In the genomic region with DNA sequence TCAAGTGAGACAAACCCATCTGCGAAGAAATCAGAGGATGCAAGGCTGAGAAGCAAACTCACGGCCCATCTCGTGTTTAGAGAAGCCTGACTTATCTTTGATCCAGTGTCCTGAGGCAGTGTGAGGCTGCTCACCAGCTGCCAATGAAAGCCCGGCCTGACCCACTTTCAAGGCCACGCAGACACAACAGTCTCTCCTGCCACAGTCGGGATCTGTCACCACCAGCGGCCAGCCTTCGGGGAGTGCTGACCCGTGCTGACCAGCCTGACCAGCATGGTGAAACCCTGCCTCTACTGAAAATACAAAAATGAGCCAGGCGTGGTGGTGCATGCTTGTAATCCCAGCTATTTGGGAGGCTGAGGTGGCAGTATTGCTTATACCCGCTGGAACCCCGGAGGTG, we compare ENCODE assay signal across 18 cellular contexts. TPM values are rescaled to one million over a fixed set of nuclear protein-coding genes. Genes with fewer than 3 reads are reported as not detected.
A peak's percentile ranks its signal among the peaks of the same experiment; 100 is the strongest.
DNase-seq lines count a peak whose midpoint lies in the region; ATAC-seq and TF ChIP-seq lines count a peak whose summit lies in the region.
"Had no signal": no experiment of that assay in that cellular context is flagged by ENCODE, and none has a peak within 500 bp of the region (broad histone marks: within the 10 kb centered on the region; RNA-seq: fewer than 3 reads in every experiment).

No MANE protein-coding gene starts in this region.

- H3K9me3 ChIP-seq in BLaER1 (peaks cover 6% of the 10 kb centered on the region), H9 (ENCODE audit: control insufficient read depth, low read depth, low read length) (no peaks in the 10 kb centered on the region), adrenal gland (replicated peaks in 1 of 3) (no peaks in the 10 kb centered on the region), neuronal stem cell (replicated peaks in 1 of 2; ENCODE audit: control insufficient read depth in 2 of 2, insufficient read depth in 1 of 2, low read depth in 1 of 2, low read length in 2 of 2) (no peaks in the 10 kb centered on the region), PC-3 (ENCODE audit: low read length) (no peaks in the 10 kb centered on the region)
- H3K9me3 ChIP-seq: MG63 had no signal

- H3K9me3 Mint-ChIP-seq in H9: no peaks in the 10 kb centered on the region
- H3K9me3 Mint-ChIP-seq in activated CD4-positive, alpha-beta memory T cell treated with anti-CD3 and anti-CD28 coated beads for 36 hours: no peaks in the 10 kb centered on the region

- H4K20me1 ChIP-seq in BLaER1: no peaks in the 10 kb centered on the region
- no peaks in the 10 kb centered on the region for H4K20me1 ChIP-seq in H9 (ENCODE audit: control insufficient read depth, insufficient read depth, insufficient read length)
- H4K20me1 ChIP-seq in PC-3 (ENCODE audit: low read length): no peaks in the 10 kb centered on the region

- H3K4ac ChIP-seq in H9 (ENCODE audit: low read depth, low read length) (no peak overlapping the region), neuronal stem cell (ENCODE audit: low read length) (no peak overlapping the region)

- no peaks in the 10 kb centered on the region for H3K23me2 ChIP-seq in H9 (ENCODE audit: insufficient read length, low read depth, low read length, poor library complexity, severe bottlenecking)

- no peaks in the 10 kb centered on the region for H3K36me3 Mint-ChIP-seq in H9 (ENCODE audit: insufficient read depth in 1 of 3, low read depth in 3 of 3)
- H3K36me3 Mint-ChIP-seq in activated CD4-positive, alpha-beta memory T cell treated with anti-CD3 and anti-CD28 coated beads for 36 hours: no peaks in the 10 kb centered on the region
- H3K36me3 Mint-ChIP-seq: CD14-positive monocyte had no signal

- no peak overlapping the region for H2BK20ac ChIP-seq in H9 (ENCODE audit: low read depth, low read length, poor library complexity, severe bottlenecking)

- H3K4me2 ChIP-seq in BLaER1 (peak overlapping the region; percentile 96), H9 (ENCODE audit: insufficient read depth, insufficient read length, low read length) (no peak overlapping the region), neuronal stem cell (ENCODE audit: insufficient read depth, low read length, poor library complexity, severe bottlenecking) (no peak overlapping the region), PC-3 (ENCODE audit: low read length) (no peak overlapping the region)

- H4K8ac ChIP-seq in H9 (replicated peaks; ENCODE audit: insufficient read length, low read depth, low read length) (no peak overlapping the region), neuronal stem cell (ENCODE audit: low read depth, low read length) (no peak overlapping the region)

- H3K9me2 ChIP-seq in PC-3 (replicated peaks; ENCODE audit: low read length): no peaks in the 10 kb centered on the region

- intact Hi-C loops in adrenal gland (cut with DNase I) (no loop called here), PC-3 (cut with micrococcal nuclease) (no loop called here)
- intact Hi-C loops in activated CD4-positive, alpha-beta memory T cell treated with anti-CD3 and anti-CD28 coated beads for 36 hours (cut with micrococcal nuclease): no loop called here

- no peak overlapping the region for H3K56ac ChIP-seq in H9 (ENCODE audit: insufficient read length, low read depth, low read length)

- H2AFZ ChIP-seq in H9 (ENCODE audit: low read length): no peak overlapping the region
- no peak overlapping the region for H2AFZ ChIP-seq in neuronal stem cell (ENCODE audit: low read length)
- H2AFZ ChIP-seq in PC-3 (ENCODE audit: low read length): no peak overlapping the region
- H2AFZ ChIP-seq: GM23248 had no signal

- H3K9ac ChIP-seq in BLaER1 (peak overlapping the region; percentile 32; the same call in 1 of the 2 replicates), H9 (ENCODE audit: extremely low read depth, insufficient read length, low read length) (no peak overlapping the region), neuronal stem cell (ENCODE audit: low read depth, low read length, poor library complexity) (no peak overlapping the region), PC-3 (ENCODE audit: low read length) (no peak overlapping the region)
- H3K9ac ChIP-seq: GM23248 had no signal

- H3K27ac ChIP-seq in BLaER1: 0 out of 2 replicates have a peak overlapping the region, but pooled peaks have one; percentile 28
- no peak overlapping the region for H3K27ac ChIP-seq in H9 (ENCODE audit: insufficient read length, low read depth, low read length)
- no peak overlapping the region for H3K27ac ChIP-seq in adrenal gland
- no peak overlapping the region for H3K27ac ChIP-seq in neuronal stem cell (replicated peaks; ENCODE audit: low read length)
- no peak overlapping the region for H3K27ac ChIP-seq in PC-3 (ENCODE audit: low read length)
- H3K27ac ChIP-seq: GM23248 had no signal

- H3K4me3 Mint-ChIP-seq in H9: no peak overlapping the region
- no peak overlapping the region for H3K4me3 Mint-ChIP-seq in activated CD4-positive, alpha-beta memory T cell treated with anti-CD3 and anti-CD28 coated beads for 36 hours
- H3K4me3 Mint-ChIP-seq: CD14-positive monocyte had no signal

- H2BK5ac ChIP-seq in H9 (ENCODE audit: insufficient read length, low read length) (no peak overlapping the region), neuronal stem cell (ENCODE audit: low read length) (no peak overlapping the region)

- H3K79me1 ChIP-seq in H9 (ENCODE audit: insufficient read depth, low read depth, low read length, poor library complexity, severe bottlenecking) (no peaks in the 10 kb centered on the region), neuronal stem cell (ENCODE audit: low read depth, low read length) (no peaks in the 10 kb centered on the region)

- DNase-seq in H9 (no peak), adrenal gland (peak in 6 of 7 donors; percentile 58 to 87 (median 70)), neuronal stem cell (ENCODE audit: low spot score) (no peak), OCI-M1 (lab: John Stamatoyannopoulos, UW) (no peak), PC-3 (no peak)
- no peak for DNase-seq in activated CD4-positive, alpha-beta memory T cell treated with anti-CD3 and anti-CD28 coated beads for 36 hours
- DNase-seq: GM23248, MG63, NCI-H1417 treated with DMSO at 0.1 percent for 48 hours, NCI-H187, NCI-H2107, NCI-H446 treated with DMSO at 0.1 percent for 48 hours, NCI-H526 treated with DMSO at 0.1 percent for 48 hours, RPMI8226, SHP77 treated with DMSO at 0.1 percent for 48 hours had no signal

- H2BK120ac ChIP-seq in H9 (ENCODE audit: low read depth, low read length, poor library complexity, severe bottlenecking) (no peak overlapping the region), neuronal stem cell (ENCODE audit: low read depth, low read length) (no peak overlapping the region)

- no peak overlapping the region for H4K5ac ChIP-seq in H9 (ENCODE audit: insufficient read length, low read depth, low read length)

- H3K4me3 ChIP-seq in BLaER1: no peak overlapping the region
- no peak overlapping the region for H3K4me3 ChIP-seq in adrenal gland
- no peak overlapping the region for H3K4me3 ChIP-seq in neuronal stem cell (ENCODE audit: low read length in 2 of 2)
- no peak overlapping the region for H3K4me3 ChIP-seq in PC-3 (ENCODE audit: low read length)
- H3K4me3 ChIP-seq: GM23248, MG63 had no signal

- H3T11ph ChIP-seq in H9 (ENCODE audit: low read length): no peak overlapping the region

- TF ChIP-seq CTCF in H9 (conservative IDR thresholded peaks at IDR 0.05): no peak
- TF ChIP-seq CTCF in adrenal gland (IDR thresholded peaks at IDR 0.05): no peak
- TF ChIP-seq CTCF in PC-3 (conservative IDR thresholded peaks at IDR 0.05; ENCODE audit: low read depth, low read length): no peak

- TF ChIP-seq POLR2A in adrenal gland (IDR thresholded peaks at IDR 0.05): no peak

- H3K4me1 ChIP-seq in BLaER1 (peaks cover 60% of the 10 kb centered on the region), H9 (ENCODE audit: insufficient read depth, low read length) (no peaks in the 10 kb centered on the region; the same call in 1 of the 2 replicates), adrenal gland (replicated peaks in 1 of 2) (no peaks in the 10 kb centered on the region), neuronal stem cell (ENCODE audit: control insufficient read depth in 2 of 2, insufficient read depth in 1 of 2, low read depth in 1 of 2, low read length in 2 of 2) (no peaks in the 10 kb centered on the region), PC-3 (ENCODE audit: insufficient read depth, low read length) (no peaks in the 10 kb centered on the region)

- BruUV-seq in PC-3 (replicated peaks; lab: Mats Ljungman, UMichigan): no TSS peak

- H3K4me1 Mint-ChIP-seq in H9: no peaks in the 10 kb centered on the region; a peak in 1 of 4 replicates
- no peaks in the 10 kb centered on the region for H3K4me1 Mint-ChIP-seq in activated CD4-positive, alpha-beta memory T cell treated with anti-CD3 and anti-CD28 coated beads for 36 hours (ENCODE audit: low read depth)
- H3K4me1 Mint-ChIP-seq: CD14-positive monocyte had no signal

- H3K27ac Mint-ChIP-seq in H9: peak overlapping the region in 1 of 3 experiments; percentile 27; a peak in 1 of 7 replicates
- no peak overlapping the region for H3K27ac Mint-ChIP-seq in activated CD4-positive, alpha-beta memory T cell treated with anti-CD3 and anti-CD28 coated beads for 36 hours

- ATAC-seq in HG03469 (IDR thresholded peaks at IDR 0.05; ENCODE audit: unreplicated experiment) (no peak), PC-3 (no peak)

- no peaks in the 10 kb centered on the region for H3F3A ChIP-seq in PC-3 (ENCODE audit: low read length, unreplicated experiment)

- peak overlapping the region; percentile 60 for H3K18ac ChIP-seq in H9 (ENCODE audit: insufficient read length, low read depth, low read length)
- H3K18ac ChIP-seq in neuronal stem cell (ENCODE audit: low read length): peak overlapping the region; percentile 20

- H4K91ac ChIP-seq in H9 (ENCODE audit: insufficient read length, low read depth, low read length): no peak overlapping the region
- no peak overlapping the region for H4K91ac ChIP-seq in neuronal stem cell (ENCODE audit: low read depth, low read length, poor library complexity)

- no peaks in the 10 kb centered on the region for H3K27me3 Mint-ChIP-seq in H9 (ENCODE audit: low read depth)
- H3K27me3 Mint-ChIP-seq in activated CD4-positive, alpha-beta memory T cell treated with anti-CD3 and anti-CD28 coated beads for 36 hours: peaks cover 6% of the 10 kb centered on the region

- H3K14ac ChIP-seq in H9 (ENCODE audit: insufficient read depth, low read length): no peak overlapping the region; the same call in 1 of the 2 replicates
- no peak overlapping the region for H3K14ac ChIP-seq in neuronal stem cell (ENCODE audit: low read length)

- H3K36me3 ChIP-seq in BLaER1 (no peaks in the 10 kb centered on the region), adrenal gland (replicated peaks in 1 of 2) (no peaks in the 10 kb centered on the region), neuronal stem cell (replicated peaks in 1 of 2; ENCODE audit: control insufficient read depth in 2 of 2, insufficient read depth in 2 of 2, low read length in 2 of 2) (no peaks in the 10 kb centered on the region), PC-3 (ENCODE audit: low read depth, low read length) (no peaks in the 10 kb centered on the region)
- H3K36me3 ChIP-seq: MG63 had no signal

- POLR2A ChIA-PET in activated CD4-positive, alpha-beta memory T cell treated with anti-CD3 and anti-CD28 coated beads for 36 hours (lab: Charles Lee): no interaction called here
- POLR2A ChIA-PET in PC-3 (lab: Charles Lee; ENCODE audit: unreplicated experiment): no interaction called here

- CTCF ChIA-PET in activated CD4-positive, alpha-beta memory T cell treated with anti-CD3 and anti-CD28 coated beads for 36 hours (lab: Charles Lee): no interaction called here
- CTCF ChIA-PET in PC-3 (lab: Charles Lee): no interaction called here

- H2BK15ac ChIP-seq in H9 (ENCODE audit: low read depth, low read length) (no peak overlapping the region; the same call in 1 of the 2 replicates), neuronal stem cell (ENCODE audit: low read length) (no peak overlapping the region)

- H2BK12ac ChIP-seq in H9 (ENCODE audit: insufficient read length, low read depth, low read length) (no peak overlapping the region), neuronal stem cell (ENCODE audit: low read length) (no peak overlapping the region)

- H3K79me2 ChIP-seq in H9 (ENCODE audit: insufficient read depth, low read length): peaks cover 2% of the 10 kb centered on the region; the same call in 1 of the 2 replicates
- H3K79me2 ChIP-seq in PC-3 (ENCODE audit: low read length): no peaks in the 10 kb centered on the region

- WGBS in H9 (ENCODE audit: extremely low coverage, insufficient read length, low lambda C conversion rate): no CpG with 5 or more reads among the region's 12 CpGs
- WGBS in adrenal gland, 4 donors: 48 to 86% (median 58%) methylated on average over 4 to 12 of the region's 12 CpGs
- WGBS in neuronal stem cell (ENCODE audit: extremely low coverage in 2 of 2, insufficient read length in 2 of 2, insufficient replicate concordance in 1 of 2), 2 donors: no CpG with 5 or more reads among the region's 12 CpGs

- H2AK5ac ChIP-seq in H9 (ENCODE audit: insufficient read length, low read length): no peak overlapping the region
- no peak overlapping the region for H2AK5ac ChIP-seq in neuronal stem cell (ENCODE audit: low read depth, low read length)

- no peak overlapping the region for H3K23ac ChIP-seq in H9 (ENCODE audit: insufficient read length, low read depth, low read length)
- no peak overlapping the region for H3K23ac ChIP-seq in neuronal stem cell (ENCODE audit: low read depth, low read length, poor library complexity)

- H3K27me3 ChIP-seq in BLaER1 (no peaks in the 10 kb centered on the region), H9 (ENCODE audit: insufficient read depth, low read length) (no peaks in the 10 kb centered on the region), adrenal gland (no peaks in the 10 kb centered on the region), neuronal stem cell (ENCODE audit: control insufficient read depth in 3 of 3, insufficient read depth in 3 of 3, low read depth in 1 of 3, low read length in 3 of 3) (no peaks in the 10 kb centered on the region), PC-3 (ENCODE audit: low read length) (no peaks in the 10 kb centered on the region)
- H3K27me3 ChIP-seq: MG63 had no signal

RNA-seq across cellular contexts. Expression of gene DNAJB6, which starts 7.4 kb away (rescaled TPM):
- total RNA-seq in H9 (2021) (215 and 216 TPM in 2 replicates), adrenal gland (100 to 1,000 TPM in 1 of 8 donors, 10 to 100 TPM in 7; 38.4 to 120 (median 79.8) TPM), PC-3 (2014; rRNA removed) (119 and 151 TPM in 2 replicates)
- polyA plus RNA-seq in adrenal gland: 100 to 1,000 TPM in 1 of 3 donors, 10 to 100 TPM in 2; 58.9 to 195 (median 75.7) TPM
- 203 TPM for polyA plus RNA-seq in neuronal stem cell (2013, experiment 1 of 2)
- polyA plus RNA-seq in neuronal stem cell (2013, experiment 2 of 2): 185 TPM
- 10 to 100 TPM; 90.7 to 97.2 TPM for total RNA-seq in activated CD4-positive, alpha-beta memory T cell treated with anti-CD3 and anti-CD28 coated beads for 36 hours

Comparison
In these comparisons a context has a peak if more than half of its experiments do, and no peak if none do; other contexts are left out.
1. DNase-seq: peak in adrenal gland (6 of 7); none in H9 (single experiment), neuronal stem cell (single experiment), OCI-M1 (single experiment), activated CD4-positive, alpha-beta memory T cell treated with anti-CD3 and anti-CD28 coated beads for 36 hours (single experiment) and PC-3 (single experiment).